In genomic region chr9:89576404-89576824, GRCh38 we compare ENCODE assay signal across 8 cellular contexts.
DNase-seq lines count a peak whose midpoint lies in the region; ATAC-seq and TF ChIP-seq lines count a peak whose summit lies in the region.

No MANE protein-coding gene starts in this region.

- H3K4me3 ChIP-seq in astrocyte of the spinal cord (ENCODE audit: low read depth, low read length): no peak overlapping the region

- no peak for ATAC-seq in GM18519 (IDR thresholded peaks at IDR 0.05; ENCODE audit: low FRiP score, unreplicated experiment)

- DNase-seq in NCI-H1092 treated with DMSO at 0.1 percent for 48 hours (lab: John Stamatoyannopoulos, UW): peak; percentile 43
- DNase-seq in NCI-H1092 (lab: John Stamatoyannopoulos, UW): no peak
- DNase-seq in astrocyte of the spinal cord (ENCODE audit: low read depth, low spot score): peak; percentile 45
- DNase-seq in left kidney (ENCODE audit: low read depth, low spot score): peak; percentile 60
- DNase-seq in GM19238 (ENCODE audit: insufficient read length, low spot score): no peak
- DNase-seq in HPDE6-E6E7 (ENCODE audit: extremely low spot score): no peak

- TF ChIP-seq CTCF in LNCAP (IDR thresholded peaks at IDR 0.05) (peak; percentile 75), astrocyte of the spinal cord (IDR thresholded peaks at IDR 0.05; ENCODE audit: low read depth, low read length) (peak; percentile 44)

- in situ Hi-C loops in astrocyte of the spinal cord (cut with HindIII; ENCODE audit: low sequenced_read_pairs): no loop called here

Comparison
In these comparisons a context has a peak if more than half of its experiments do, and no peak if none do; other contexts are left out.
1. DNase-seq: peak in NCI-H1092 treated with DMSO at 0.1 percent for 48 hours (single experiment), astrocyte of the spinal cord (single experiment) and left kidney (single experiment); none in NCI-H1092 (single experiment), GM19238 (single experiment) and HPDE6-E6E7 (single experiment).